ENCODE assay signal across 8 cellular contexts in genomic region chrX:49122499-49122898, GRCh38. TPM values are rescaled to one million over a fixed set of nuclear protein-coding genes. Genes with fewer than 3 reads are reported as not detected.
DNase-seq lines count a peak whose midpoint lies in the region; ATAC-seq and TF ChIP-seq lines count a peak whose summit lies in the region.

No MANE protein-coding gene starts in this region.

- no peak for TF ChIP-seq CTCF in CD4-positive, alpha-beta T cell (IDR thresholded peaks at IDR 0.05)
- TF ChIP-seq CTCF in MM.1S (IDR thresholded peaks at IDR 0.05; ENCODE audit: low read length) (no peak), osteoblast (IDR thresholded peaks at IDR 0.05; ENCODE audit: extremely low read depth, low read depth, low read length) (no peak)

- H3K27me3 Mint-ChIP-seq in CD4-positive, alpha-beta T cell: no peaks in the 10 kb centered on the region

- no peak overlapping the region for H2AFZ ChIP-seq in MM.1S (ENCODE audit: low read length)
- H2AFZ ChIP-seq in osteoblast (ENCODE audit: low read length): no peak overlapping the region

- intact Hi-C loops in CD4-positive, alpha-beta T cell (cut with DNase I, micrococcal nuclease): loop anchor here in 1 of 2 experiments (2.0 to 5.0 kb wide), 3 partner anchors 20 to 120 kb away; partner anchors contain the start of gene GRIPAP1
- intact Hi-C loops in sciatic nerve (cut with DNase I): no loop called here

- H3K9me3 Mint-ChIP-seq in CD4-positive, alpha-beta T cell: no peaks in the 10 kb centered on the region

- H3K4me1 ChIP-seq in MM.1S (ENCODE audit: low read length) (no peaks in the 10 kb centered on the region), osteoblast (ENCODE audit: insufficient read depth, low read length) (peaks cover 5% of the 10 kb centered on the region)
- peaks cover 10% of the 10 kb centered on the region for H3K4me1 ChIP-seq in effector memory CD4-positive, alpha-beta T cell (ENCODE audit: control insufficient read depth, insufficient read depth, low read length, poor library complexity, severe bottlenecking)

- no peaks in the 10 kb centered on the region for H3K36me3 ChIP-seq in MM.1S (replicated peaks; ENCODE audit: insufficient read depth, low read length)
- H3K36me3 ChIP-seq in effector memory CD4-positive, alpha-beta T cell (ENCODE audit: control insufficient read depth, insufficient read depth, low read length): no peaks in the 10 kb centered on the region
- H3K36me3 ChIP-seq in osteoblast (ENCODE audit: insufficient read depth, low read length): no peaks in the 10 kb centered on the region

- no peak for DNase-seq in CD4-positive, alpha-beta T cell
- no peak for DNase-seq in MM.1S
- no peak for DNase-seq in effector memory CD4-positive, alpha-beta T cell
- DNase-seq in osteoblast (ENCODE audit: insufficient read length, low spot score, missing footprints): no peak
- no peak for DNase-seq in sciatic nerve (ENCODE audit: low spot score)
- no peak for DNase-seq in Kasumi-1 (lab: John Stamatoyannopoulos, UW)

- H3K79me2 ChIP-seq in MM.1S (ENCODE audit: low read length) (peaks cover 22% of the 10 kb centered on the region), osteoblast (ENCODE audit: insufficient read depth, low read length) (peaks cover 19% of the 10 kb centered on the region)

- H3K4me3 ChIP-seq in MM.1S (ENCODE audit: low read length): peak overlapping the region; percentile 77
- H3K4me3 ChIP-seq in effector memory CD4-positive, alpha-beta T cell (ENCODE audit: insufficient read depth, low read depth, low read length, poor library complexity, severe bottlenecking): peak overlapping the region; percentile 74
- H3K4me3 ChIP-seq in osteoblast (ENCODE audit: insufficient read depth, low read length): peak overlapping the region; percentile 81

- H3K36me3 Mint-ChIP-seq in CD4-positive, alpha-beta T cell (ENCODE audit: low read depth): peaks cover 39% of the 10 kb centered on the region

- H4K20me1 ChIP-seq in MM.1S (ENCODE audit: insufficient read depth, low read length): no peaks in the 10 kb centered on the region
- H4K20me1 ChIP-seq in osteoblast (ENCODE audit: insufficient read depth, low read length): no peaks in the 10 kb centered on the region

- ATAC-seq in CD4-positive, alpha-beta T cell (ENCODE audit: poor library complexity): no peak
- no peak for ATAC-seq in sciatic nerve
- ATAC-seq in GM18861 (IDR thresholded peaks at IDR 0.05; ENCODE audit: unreplicated experiment): no peak
- ATAC-seq in GM19397 (IDR thresholded peaks at IDR 0.05; ENCODE audit: unreplicated experiment): no peak

- CTCF ChIA-PET in CD4-positive, alpha-beta T cell (lab: Charles Lee): interaction anchor here (1.3 kb wide), 1 partner anchor 33 kb away, joined by 4 read pairs; no protein-coding TSS in a partner anchor

- H3K9me2 ChIP-seq in MM.1S (replicated peaks; ENCODE audit: insufficient read depth, low read length): no peaks in the 10 kb centered on the region

- H3F3A ChIP-seq in MM.1S (ENCODE audit: insufficient read depth, low read length): no peaks in the 10 kb centered on the region

- no peaks in the 10 kb centered on the region for H3K9me3 ChIP-seq in CD4-positive, alpha-beta T cell (ENCODE audit: control insufficient read depth, low read length)
- no peaks in the 10 kb centered on the region for H3K9me3 ChIP-seq in MM.1S (replicated peaks; ENCODE audit: insufficient read depth, low read length)
- H3K9me3 ChIP-seq in effector memory CD4-positive, alpha-beta T cell (ENCODE audit: control insufficient read depth, low read length): no peaks in the 10 kb centered on the region
- no peaks in the 10 kb centered on the region for H3K9me3 ChIP-seq in osteoblast (ENCODE audit: low read depth, low read length)

- H3K4me2 ChIP-seq in MM.1S (ENCODE audit: low read depth, low read length) (peak overlapping the region; percentile 72), osteoblast (ENCODE audit: insufficient read depth, low read length) (peak overlapping the region; percentile 70)

- H3K9ac ChIP-seq in MM.1S (ENCODE audit: low read length): peak overlapping the region; percentile 84; the same call in 1 of the 2 replicates

- peak overlapping the region; percentile 99 for H3K4me3 Mint-ChIP-seq in CD4-positive, alpha-beta T cell

- H3K27ac Mint-ChIP-seq in CD4-positive, alpha-beta T cell: no peak overlapping the region

- POLR2A ChIA-PET in CD4-positive, alpha-beta T cell (lab: Charles Lee): no interaction called here

- peaks cover 27% of the 10 kb centered on the region for H3K4me1 Mint-ChIP-seq in CD4-positive, alpha-beta T cell (ENCODE audit: low read depth)

- H3K27ac ChIP-seq in CD4-positive, alpha-beta T cell (ENCODE audit: low read depth, low read length): no peak overlapping the region
- H3K27ac ChIP-seq in MM.1S (ENCODE audit: low read length) (no peak overlapping the region), osteoblast (ENCODE audit: low read depth, low read length) (peak overlapping the region; percentile 77)
- peak overlapping the region; percentile 88 for H3K27ac ChIP-seq in effector memory CD4-positive, alpha-beta T cell (ENCODE audit: insufficient read depth, low read length, poor library complexity, severe bottlenecking)

- H3K27me3 ChIP-seq in CD4-positive, alpha-beta T cell (ENCODE audit: control insufficient read depth, insufficient read depth, low read length): no peaks in the 10 kb centered on the region
- H3K27me3 ChIP-seq in MM.1S (replicated peaks; ENCODE audit: insufficient read depth, low read length) (no peaks in the 10 kb centered on the region), osteoblast (ENCODE audit: insufficient read depth, low read length) (no peaks in the 10 kb centered on the region)
- H3K27me3 ChIP-seq in effector memory CD4-positive, alpha-beta T cell (replicated peaks; ENCODE audit: control insufficient read depth, insufficient read depth, low read length, poor library complexity, severe bottlenecking): no peaks in the 10 kb centered on the region

RNA-seq across cellular contexts. Expression of gene GPKOW, which starts 1.0 kb away (rescaled TPM):
- 1 to 10 TPM; 8.9 to 9.6 TPM for total RNA-seq in CD4-positive, alpha-beta T cell
- 12.4 and 14.1 TPM in 2 replicates for total RNA-seq in osteoblast
- 20.5 TPM for total RNA-seq in sciatic nerve

RNA-seq across cellular contexts. Expression of gene MAGIX, which starts 40.1 kb away (rescaled TPM):
- total RNA-seq in CD4-positive, alpha-beta T cell: under 1 TPM; 0.89 to 0.93 TPM
- total RNA-seq in osteoblast (1.2 and 1.8 TPM in 2 replicates), sciatic nerve (1.0 TPM)

RNA-seq across cellular contexts. Expression of gene WDR45, which starts 42.8 kb away (rescaled TPM):
- total RNA-seq in CD4-positive, alpha-beta T cell: 10 to 100 TPM; 74.8 to 78.7 TPM
- total RNA-seq in osteoblast (86.5 and 97.5 TPM in 2 replicates), sciatic nerve (70.9 TPM)

RNA-seq across cellular contexts. Expression of gene PRAF2, which starts 48.7 kb away (rescaled TPM):
- 10 to 100 TPM; 17.1 to 21.0 TPM for total RNA-seq in CD4-positive, alpha-beta T cell
- 12.3 and 15.6 TPM in 2 replicates for total RNA-seq in osteoblast
- total RNA-seq in sciatic nerve: 29.6 TPM

RNA-seq across cellular contexts. Expression of gene PLP2, which starts 49.2 kb away (rescaled TPM):
- 100 to 1,000 TPM; 124 to 128 TPM for total RNA-seq in CD4-positive, alpha-beta T cell
- total RNA-seq in osteoblast (19.7 and 21.0 TPM in 2 replicates), sciatic nerve (103 TPM)

Comparison
In these comparisons a context has a peak if more than half of its experiments do, and no peak if none do; other contexts are left out.
1. H3K27ac ChIP-seq: peak in effector memory CD4-positive, alpha-beta T cell (single experiment) and osteoblast (single experiment); none in CD4-positive, alpha-beta T cell (single experiment) and MM.1S (single experiment).
2. Peak in every context shown above with its lines, with median percentiles within 50 percentile points of each other: H3K4me3 ChIP-seq.